Comparison of ENCODE assay signal across 9 cellular contexts in genomic region chr1:236753554-236753953, GRCh38. TPM values are rescaled to one million over a fixed set of nuclear protein-coding genes. Genes with fewer than 3 reads are reported as not detected.
DNase-seq lines count a peak whose midpoint lies in the region; ATAC-seq, FAIRE-seq and TF ChIP-seq lines count a peak whose summit lies in the region.
"Had no signal": no experiment of that assay in that cellular context is flagged by ENCODE, and none has a peak within 500 bp of the region (broad histone marks: within the 10 kb centered on the region; RNA-seq: fewer than 3 reads in every experiment).

No MANE protein-coding gene starts in this region.

- H3K79me2 ChIP-seq in H9 (ENCODE audit: insufficient read depth, low read length), result no peaks in the 10 kb centered on the region

- H3K4me1 Mint-ChIP-seq in H9, result peaks cover 0 to 2% of the 10 kb centered on the region in 2 experiments; a peak in 1 of 4 replicates

- TF ChIP-seq EP300 in A549 (IDR thresholded peaks at IDR 0.05), result no peak

- 0 out of 7 replicates have a peak overlapping the region, but pooled peaks of 1 of the 3 experiments have one; percentile 89 for H3K27ac Mint-ChIP-seq in H9
- H3K27ac Mint-ChIP-seq: activated naive CD8-positive, alpha-beta T cell had no signal

- no peak overlapping the region for H3K9ac ChIP-seq in H9 (ENCODE audit: extremely low read depth, insufficient read length, low read length)

- TF ChIP-seq CTCF in A549 (IDR thresholded peaks at IDR 0.05) (peak; percentile 56), H9 (conservative IDR thresholded peaks at IDR 0.05) (peak; percentile 69), GM13976 (IDR thresholded peaks at IDR 0.05; ENCODE audit: borderline replicate concordance, control extremely low read depth, extremely low read depth, insufficient read depth, missing control alignments) (no peak)

- no peak overlapping the region for H2BK20ac ChIP-seq in H9 (ENCODE audit: low read depth, low read length, poor library complexity, severe bottlenecking)

- no peaks in the 10 kb centered on the region for H3K79me1 ChIP-seq in H9 (ENCODE audit: insufficient read depth, low read depth, low read length, poor library complexity, severe bottlenecking)

- TF ChIP-seq POLR2A in A549 (IDR thresholded peaks at IDR 0.05; ENCODE audit: low read length), result no peak

- no peaks in the 10 kb centered on the region for H4K20me1 ChIP-seq in H9 (ENCODE audit: control insufficient read depth, insufficient read depth, insufficient read length)

- no peak for FAIRE-seq in A549 (lab: Jason Lieb, UNC)

- no peak overlapping the region for H3K4me3 Mint-ChIP-seq in H9
- H3K4me3 Mint-ChIP-seq: activated naive CD8-positive, alpha-beta T cell had no signal

- H2BK12ac ChIP-seq in H9 (ENCODE audit: insufficient read length, low read depth, low read length), result no peak overlapping the region

- H3K4me1 ChIP-seq in A549 (no peaks in the 10 kb centered on the region), H9 (ENCODE audit: insufficient read depth, low read length) (no peaks in the 10 kb centered on the region)

- TF ChIP-seq RAD21 in A549 (conservative IDR thresholded peaks at IDR 0.05 in 1 of 2, IDR thresholded peaks at IDR 0.05 in 1 of 2), result peak; percentile 63 to 78

- H4K5ac ChIP-seq in H9 (ENCODE audit: insufficient read length, low read depth, low read length), result no peak overlapping the region

- H3K9me3 Mint-ChIP-seq in H9, result no peaks in the 10 kb centered on the region

- H3K27me3 Mint-ChIP-seq in H9 (ENCODE audit: low read depth), result no peaks in the 10 kb centered on the region
- H3K27me3 Mint-ChIP-seq: activated naive CD8-positive, alpha-beta T cell had no signal

- H3K23ac ChIP-seq in H9 (ENCODE audit: insufficient read length, low read depth, low read length), result no peak overlapping the region

- no peak overlapping the region for H4K8ac ChIP-seq in H9 (replicated peaks; ENCODE audit: insufficient read length, low read depth, low read length)

- no peak overlapping the region for H3K18ac ChIP-seq in H9 (ENCODE audit: insufficient read length, low read depth, low read length)

- H3K4me2 ChIP-seq in A549 (no peak overlapping the region), H9 (ENCODE audit: insufficient read depth, insufficient read length, low read length) (no peak overlapping the region)

- CTCF ChIA-PET in A549 (lab: Yijun Ruan, JAX), result interaction anchor here (0.7 to 2.3 kb wide), 5 partner anchors 9 to 809 kb away, joined by 3 to 11 read pairs (median 3); no protein-coding TSS in a partner anchor

- no peak overlapping the region for H2AK5ac ChIP-seq in H9 (ENCODE audit: insufficient read length, low read length)

- no peak overlapping the region for H2BK5ac ChIP-seq in H9 (ENCODE audit: insufficient read length, low read length)

- ATAC-seq in A549 (peak; percentile 94 to 97), left cardiac atrium (peak; percentile 33 to 75), HG02870 (IDR thresholded peaks at IDR 0.05; ENCODE audit: unreplicated experiment) (no peak), HG02884 (IDR thresholded peaks at IDR 0.05; ENCODE audit: unreplicated experiment) (no peak), HG03039 (IDR thresholded peaks at IDR 0.05; ENCODE audit: unreplicated experiment) (no peak)

- no peak overlapping the region for H2AFZ ChIP-seq in H9 (ENCODE audit: low read length)

- DNase-seq in A549 (ENCODE audit: low read depth in 1 of 2, low spot score in 1 of 2) (peak; percentile 21 to 73), H9 (peak; percentile 62), SHP77 treated with DMSO at 0.1 percent for 48 hours (lab: John Stamatoyannopoulos, UW) (peak; percentile 19), left cardiac atrium (no peak), GM13976 (ENCODE audit: low spot score) (no peak)

- no peak overlapping the region for H3K14ac ChIP-seq in H9 (ENCODE audit: insufficient read depth, low read length)

- no peak overlapping the region for H3T11ph ChIP-seq in H9 (ENCODE audit: low read length)

- no peak overlapping the region for H3K27ac ChIP-seq in A549
- H3K27ac ChIP-seq in H9 (ENCODE audit: insufficient read length, low read depth, low read length), result no peak overlapping the region

- in situ Hi-C loops in GM13976 (cut with MboI; ENCODE audit: low sequenced_read_pairs, unreplicated experiment), result no loop called here

- WGBS in A549 (ENCODE audit: missing lambda C conversion rate), result 10% methylated on average over 3 of the region's 4 CpGs
- WGBS in H9 (ENCODE audit: extremely low coverage, insufficient read length, low lambda C conversion rate), result no CpG with 5 or more reads among the region's 4 CpGs

- H4K91ac ChIP-seq in H9 (ENCODE audit: insufficient read length, low read depth, low read length), result no peak overlapping the region

- POLR2A ChIA-PET in A549 (lab: Yijun Ruan, JAX), result interaction anchor here (0.6 kb wide), 1 partner anchor 141 kb away, joined by 3 read pairs; no protein-coding TSS in a partner anchor

- intact Hi-C loops in left cardiac atrium (cut with DNase I), result loop anchor here in 1 of 2 donors (10.0 kb wide), 2 partner anchors 139 to 631 kb away; no protein-coding TSS in a partner anchor

- H3K4me3 ChIP-seq in A549, result no peak overlapping the region

- no peak overlapping the region for H3K56ac ChIP-seq in H9 (ENCODE audit: insufficient read length, low read depth, low read length)

- H3K36me3 Mint-ChIP-seq in H9 (ENCODE audit: insufficient read depth in 1 of 3, low read depth in 3 of 3), result peaks cover 0 to 8% (median 6%) of the 10 kb centered on the region in 3 experiments; a peak in 3 of 7 replicates
- H3K36me3 Mint-ChIP-seq: activated naive CD8-positive, alpha-beta T cell had no signal

- no peak overlapping the region for H2BK120ac ChIP-seq in H9 (ENCODE audit: low read depth, low read length, poor library complexity, severe bottlenecking)

- no peak overlapping the region for H3K4ac ChIP-seq in H9 (ENCODE audit: low read depth, low read length)

- H3K27me3 ChIP-seq in H9 (ENCODE audit: insufficient read depth, low read length), result no peaks in the 10 kb centered on the region

- H3K9me3 ChIP-seq in A549 (no peaks in the 10 kb centered on the region), H9 (ENCODE audit: control insufficient read depth, low read depth, low read length) (no peaks in the 10 kb centered on the region)

- no peak overlapping the region for H2BK15ac ChIP-seq in H9 (ENCODE audit: low read depth, low read length)

- no peaks in the 10 kb centered on the region for H3K23me2 ChIP-seq in H9 (ENCODE audit: insufficient read length, low read depth, low read length, poor library complexity, severe bottlenecking)

TF ChIP-seq in A549, 52 proteins besides CTCF, POLR2A, EP300 and RAD21:
- TF ChIP-seq SMC3 (IDR thresholded peaks at IDR 0.05), result peak; percentile 46; the same call in 2 of the 3 replicates
- TF ChIP-seq REST (IDR thresholded peaks at IDR 0.05), result no peak
- TF ChIP-seq PHF8 (IDR thresholded peaks at IDR 0.05; ENCODE audit: borderline replicate concordance, low read depth), result no peak

RNA-seq across cellular contexts. Expression of gene MTR, which starts 41.5 kb away (rescaled TPM):
- 12.7 and 14.4 TPM in 2 replicates for polyA plus RNA-seq in A549 (2011; rRNA removed)
- 2.8 and 3.2 TPM in 2 replicates for polyA plus RNA-seq in A549 (2012; cell fraction: cytosol; rRNA removed)
- polyA plus RNA-seq in A549 (2012; cell fraction: nucleus; rRNA removed), result 6.7 and 7.8 TPM in 2 replicates
- polyA plus RNA-seq in A549 (2017; fragmentation: RNase III; extraction: RNeasy Plus Mini Kit Qiagen cat#74134 plus additional on column Dnase treatment), result 6.2 to 6.4 TPM (median 6.2 TPM) in 3 replicates
- polyA minus RNA-seq in A549 (2011; rRNA and poly(A)+ RNA removed), result 17.0 and 18.3 TPM in 2 replicates
- total RNA-seq in H9 (2021), result 32.7 and 35.5 TPM in 2 replicates
- total RNA-seq in left cardiac atrium, result 10 to 100 TPM; 33.4 to 44.7 TPM

Comparison
In these comparisons a context has a peak if more than half of its experiments do, and no peak if none do; other contexts are left out.
1. ATAC-seq: peak in A549 (2 of 2) and left cardiac atrium (2 of 2); none in HG02870 (single experiment), HG02884 (single experiment) and HG03039 (single experiment).
2. DNase-seq: peak in A549 (2 of 2), H9 (single experiment) and SHP77 treated with DMSO at 0.1 percent for 48 hours (single experiment); none in left cardiac atrium (single experiment) and GM13976 (single experiment).